In the genomic region with DNA sequence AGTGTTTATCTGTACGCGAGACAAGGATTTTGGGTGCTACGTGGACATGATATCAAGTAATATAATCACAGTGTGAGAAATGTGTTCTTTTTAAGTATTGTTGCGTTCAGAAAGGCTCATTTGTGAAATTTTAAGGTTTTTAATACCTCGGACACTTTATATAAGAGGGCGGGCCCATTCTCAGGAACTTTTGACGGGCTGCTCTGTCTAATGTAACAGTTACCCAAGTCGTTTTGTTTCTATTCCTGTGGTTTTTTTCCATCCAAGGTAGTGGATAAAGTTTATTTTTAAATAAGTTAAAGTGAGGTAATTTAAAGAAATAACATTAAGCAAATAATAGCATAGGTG, we compare ENCODE assay signal across 8 cellular contexts. TPM values are rescaled to one million over a fixed set of nuclear protein-coding genes. Genes with fewer than 3 reads are reported as not detected.
A peak's percentile ranks its signal among the peaks of the same experiment; 100 is the strongest.
DNase-seq lines count a peak whose midpoint lies in the region; ATAC-seq and TF ChIP-seq lines count a peak whose summit lies in the region.

No MANE protein-coding gene starts in this region.

- 2% methylated on average over 8 of the region's 8 CpGs for WGBS in SK-N-SH (ENCODE audit: low lambda C conversion rate)
- under 1% methylated on average over 8 of the region's 8 CpGs for WGBS in prostate gland

- DNase-seq in SK-N-SH: no peak
- DNase-seq in fibroblast of lung (ENCODE audit: low read depth in 2 of 2): no peak
- DNase-seq in prostate gland (ENCODE audit: low spot score): no peak
- no peak for DNase-seq in NCI-H187 (lab: John Stamatoyannopoulos, UW)
- no peak for DNase-seq in G401 (ENCODE audit: low spot score)
- DNase-seq in NCI-H510A treated with DMSO at 0.1 percent for 48 hours (lab: John Stamatoyannopoulos, UW): no peak

- H4K20me1 ChIP-seq in SK-N-SH (ENCODE audit: insufficient read depth): peaks cover 17% of the 10 kb centered on the region
- H4K20me1 ChIP-seq in fibroblast of lung (ENCODE audit: control insufficient read depth, extremely low read depth, insufficient read depth, low read length): no peaks in the 10 kb centered on the region

- no peaks in the 10 kb centered on the region for H3K9me2 ChIP-seq in SK-N-SH

- H3K79me2 ChIP-seq in SK-N-SH (ENCODE audit: insufficient read depth) (peaks cover 56% of the 10 kb centered on the region), fibroblast of lung (ENCODE audit: control insufficient read depth, insufficient read depth, low read length) (peaks cover 32% of the 10 kb centered on the region)

- H3K4me3 ChIP-seq in SK-N-SH (ENCODE audit: low read depth in 2 of 2, low read length in 1 of 2) (peak overlapping the region; percentile 91 to 96), fibroblast of lung (replicated peaks in 1 of 4; ENCODE audit: control extremely low read depth in 1 of 4, insufficient read depth in 1 of 4, low read depth in 3 of 4, low read length in 4 of 4) (peak overlapping the region; percentile 81 to 98 (median 88)), prostate gland (peak overlapping the region; percentile 74 to 92)

- H3K4me1 ChIP-seq in ES-I3 (ENCODE audit: insufficient read depth, low read length) (peaks cover 10% of the 10 kb centered on the region; the same call in 1 of the 2 replicates), SK-N-SH (ENCODE audit: control insufficient read depth in 1 of 2, insufficient read depth in 2 of 2, low read depth in 1 of 2, low read length in 1 of 2) (peaks cover 18 to 22% of the 10 kb centered on the region in 2 experiments; a peak in 3 of 4 replicates), fibroblast of lung (ENCODE audit: control insufficient read depth, extremely low read depth, insufficient read depth, low read length) (peaks cover 2% of the 10 kb centered on the region), prostate gland (replicated peaks) (peaks cover 8% of the 10 kb centered on the region)

- intact Hi-C loops in prostate gland (cut with DNase I): loop anchor here (2.0 to 5.0 kb wide), 2 partner anchors 61 to 115 kb away; a partner anchor contains a TSS

- POLR2A ChIA-PET in SK-N-SH (lab: Yijun Ruan, JAX): interaction anchor here (1.0 to 1.8 kb wide), 5 partner anchors 13 to 114 kb away, joined by 3 to 14 read pairs (median 4); a partner anchor contains a TSS

- peak overlapping the region; percentile 82 for H3K4me2 ChIP-seq in SK-N-SH
- H3K4me2 ChIP-seq in fibroblast of lung (ENCODE audit: extremely low read depth, insufficient read depth, low read length): peak overlapping the region; percentile 87

- H3K9me3 ChIP-seq in ES-I3 (ENCODE audit: control insufficient read depth, insufficient read depth, low read length): no peaks in the 10 kb centered on the region
- no peaks in the 10 kb centered on the region for H3K9me3 ChIP-seq in SK-N-SH
- no peaks in the 10 kb centered on the region for H3K9me3 ChIP-seq in fibroblast of lung (ENCODE audit: control insufficient read depth, insufficient read depth, low read depth, low read length)
- no peaks in the 10 kb centered on the region for H3K9me3 ChIP-seq in prostate gland

- TF ChIP-seq RAD21 in SK-N-SH (IDR thresholded peaks at IDR 0.05; ENCODE audit: low read length): no peak

- no peak for TF ChIP-seq POLR2A in prostate gland (IDR thresholded peaks at IDR 0.05)

- in situ Hi-C loops in G401 (cut with HindIII; ENCODE audit: low sequenced_read_pairs): no loop called here

- TF ChIP-seq CTCF in SK-N-SH (IDR thresholded peaks at IDR 0.05) (no peak), fibroblast of lung (conservative IDR thresholded peaks at IDR 0.05 in 1 of 2, IDR thresholded peaks at IDR 0.05 in 1 of 2; ENCODE audit: low read depth in 1 of 2, low read length in 2 of 2) (no peak), prostate gland (IDR thresholded peaks at IDR 0.05) (no peak)

- H3K27ac ChIP-seq in SK-N-SH (ENCODE audit: low read depth in 2 of 2, low read length in 1 of 2) (peak overlapping the region; percentile 86 to 88), fibroblast of lung (ENCODE audit: insufficient read depth, low read length) (peak overlapping the region; percentile 84), prostate gland (peak overlapping the region; percentile 67 to 73)

- peaks cover 3% of the 10 kb centered on the region for H3F3A ChIP-seq in SK-N-SH (replicated peaks; ENCODE audit: insufficient read depth)

- no peaks in the 10 kb centered on the region for H3K27me3 ChIP-seq in SK-N-SH (ENCODE audit: insufficient read depth)
- H3K27me3 ChIP-seq in fibroblast of lung (ENCODE audit: control insufficient read depth, insufficient read depth, low read length): no peaks in the 10 kb centered on the region
- H3K27me3 ChIP-seq in prostate gland (replicated peaks; ENCODE audit: insufficient read depth): no peaks in the 10 kb centered on the region

- H2AFZ ChIP-seq in SK-N-SH (ENCODE audit: low read depth): peak overlapping the region; percentile 67
- H2AFZ ChIP-seq in fibroblast of lung (ENCODE audit: low read length): peak overlapping the region; percentile 77

- TF ChIP-seq EP300 in SK-N-SH (IDR thresholded peaks at IDR 0.05; ENCODE audit: borderline replicate concordance in 1 of 2, low read depth in 1 of 2, low read length in 1 of 2): no peak

- H3K9ac ChIP-seq in ES-I3 (ENCODE audit: low read depth, low read length) (peak overlapping the region; percentile 80), SK-N-SH (peak overlapping the region; percentile 91), fibroblast of lung (ENCODE audit: insufficient read depth, low read length) (peak overlapping the region; percentile 93)

- ATAC-seq in GM21447 (IDR thresholded peaks at IDR 0.05; ENCODE audit: unreplicated experiment): no peak

- CTCF ChIA-PET in SK-N-SH (lab: Yijun Ruan, JAX): interaction anchor here (1.2 kb wide), 1 partner anchor 60 kb away, joined by 3 read pairs; a partner anchor contains a TSS

- H3K36me3 ChIP-seq in ES-I3 (ENCODE audit: insufficient read depth, low read length) (peaks cover 22% of the 10 kb centered on the region), SK-N-SH (replicated peaks in 1 of 2; ENCODE audit: control insufficient read depth in 1 of 2, insufficient read depth in 2 of 2, low read length in 1 of 2) (peaks cover 31 to 38% of the 10 kb centered on the region in 2 experiments), fibroblast of lung (ENCODE audit: control insufficient read depth, insufficient read depth, low read length) (peaks cover 2% of the 10 kb centered on the region), prostate gland (no peaks in the 10 kb centered on the region)

TF ChIP-seq in SK-N-SH, 30 proteins besides CTCF, POLR2A, EP300 and RAD21:
- TF ChIP-seq SIN3A (IDR thresholded peaks at IDR 0.05; ENCODE audit: borderline replicate concordance, low read depth, low read length) (no peak), FOXM1 (IDR thresholded peaks at IDR 0.05; ENCODE audit: low read depth) (no peak), JUND (IDR thresholded peaks at IDR 0.05) (no peak), FOSL2 (IDR thresholded peaks at IDR 0.05; ENCODE audit: borderline replicate concordance, low read depth) (no peak), GATA2 (CRISPR knock-in tag; IDR thresholded peaks at IDR 0.05) (no peak)

RNA-seq across cellular contexts. Expression of a gene that starts 0.5 kb away (rescaled TPM):
- polyA plus RNA-seq in SK-N-SH (2012; rRNA removed): 46.4 and 54.1 TPM in 2 replicates
- polyA plus RNA-seq in SK-N-SH (2012; cell fraction: cytosol; rRNA removed): 71.7 and 129 TPM in 2 replicates
- polyA plus RNA-seq in SK-N-SH (2012; cell fraction: nucleus; rRNA removed): 18.3 and 33.4 TPM in 2 replicates
- total RNA-seq in fibroblast of lung: 58.0 and 58.5 TPM in 2 replicates
- polyA plus RNA-seq in fibroblast of lung: 109 and 118 TPM in 2 replicates
- polyA plus RNA-seq in fibroblast of lung (2012): 90.0 and 107 TPM in 2 replicates
- 1.1 TPM in 2 replicates for polyA minus RNA-seq in fibroblast of lung (ENCODE audit: low replicate concordance)
- total RNA-seq in prostate gland: 10 to 100 TPM; 25.3 to 95.0 TPM
- 39.9 and 78.1 TPM in 2 replicates for total RNA-seq in G401 (2014; rRNA removed; shearing (Covaris generic))
